ENCODE assay signal across 22 cellular contexts in genomic region chr1:237812061-237812460, GRCh38.
DNase-seq lines count a peak whose midpoint lies in the region; ATAC-seq, FAIRE-seq and TF ChIP-seq lines count a peak whose summit lies in the region.
"Had no signal": no experiment of that assay in that cellular context is flagged by ENCODE, and none has a peak within 500 bp of the region (broad histone marks: within the 10 kb centered on the region; RNA-seq: fewer than 3 reads in every experiment).

No MANE protein-coding gene starts in this region.

- TF ChIP-seq RAD21 in A549 (conservative IDR thresholded peaks at IDR 0.05 in 1 of 2, IDR thresholded peaks at IDR 0.05 in 1 of 2), result no peak

- H3K27me3 ChIP-seq in right atrium auricular region, result no peaks in the 10 kb centered on the region
- H3K27me3 ChIP-seq in heart right ventricle, result no peaks in the 10 kb centered on the region

- TF ChIP-seq CTCF in right atrium auricular region (IDR thresholded peaks at IDR 0.05) (no peak), A549 (IDR thresholded peaks at IDR 0.05) (no peak), heart right ventricle (IDR thresholded peaks at IDR 0.05) (no peak)

- FAIRE-seq in A549 (lab: Jason Lieb, UNC), result no peak
- FAIRE-seq: A204.1, GM12891, GM18507 had no signal

- POLR2A ChIA-PET in A549 (lab: Yijun Ruan, JAX), result no interaction called here

- CTCF ChIA-PET in A549 (lab: Yijun Ruan, JAX), result interaction anchor here (0.8 kb wide), 1 partner anchor 127 kb away, joined by 3 read pairs; no protein-coding TSS in a partner anchor

- TF ChIP-seq POLR2A in A549 (IDR thresholded peaks at IDR 0.05; ENCODE audit: low read length), result no peak

- WGBS in A549 (ENCODE audit: missing lambda C conversion rate), result 18% methylated on average over 2 of the region's 2 CpGs
- 31 to 37% methylated on average over 2 of the region's 2 CpGs for WGBS in heart right ventricle, 2 donors

- intact Hi-C loops in Right ventricle myocardium inferior (cut with DNase I) (no loop called here), heart right ventricle (cut with DNase I) (no loop called here), left ventricle myocardium superior (cut with micrococcal nuclease) (no loop called here), left colon (cut with DNase I, micrococcal nuclease) (no loop called here)

- no peak for DNase-seq in Right ventricle myocardium inferior (ENCODE audit: missing footprints)
- no peak for DNase-seq in right atrium auricular region (ENCODE audit: low spot score)
- no peak for DNase-seq in A549 (ENCODE audit: low read depth in 1 of 2, low spot score in 1 of 2)
- DNase-seq in heart right ventricle, result no peak
- DNase-seq in left ventricle myocardium superior, result no peak
- no peak for DNase-seq in DMS153 treated with DMSO at 0.1 percent for 48 hours (lab: John Stamatoyannopoulos, UW; ENCODE audit: unreplicated experiment)
- no peak for DNase-seq in left colon
- no peak for DNase-seq in COLO668 (lab: John Stamatoyannopoulos, UW; ENCODE audit: unreplicated experiment)
- DNase-seq: ACHN; C1 segment of cervical spinal cord; Caco-2; CD4-positive, alpha-beta memory T cell; DMS 273 treated with DMSO at 0.1 percent for 48 hours; DMS79 treated with DMSO at 0.1 percent for 48 hours; GF-D8; H9 had no signal

- no peak for TF ChIP-seq EP300 in A549 (IDR thresholded peaks at IDR 0.05)

- H3K4me3 ChIP-seq in right atrium auricular region (no peak overlapping the region), A549 (no peak overlapping the region), heart right ventricle (no peak overlapping the region)
- H3K4me3 ChIP-seq: GM23338 had no signal

- no peak overlapping the region for H3K4me2 ChIP-seq in A549
- H3K4me2 ChIP-seq: GM23338 had no signal

- no peaks in the 10 kb centered on the region for H3K9me3 ChIP-seq in right atrium auricular region
- H3K9me3 ChIP-seq in A549, result no peaks in the 10 kb centered on the region
- no peaks in the 10 kb centered on the region for H3K9me3 ChIP-seq in heart right ventricle
- H3K9me3 ChIP-seq: Caco-2 had no signal

- ATAC-seq in Right ventricle myocardium inferior, result peak; percentile 62
- no peak for ATAC-seq in A549
- ATAC-seq in heart right ventricle, result peak; percentile 35 to 82 (median 68)
- ATAC-seq in left ventricle myocardium superior, result peak; percentile 72
- ATAC-seq in left colon, result no peak
- ATAC-seq: GM23338, HCT116 had no signal

- H3K4me1 ChIP-seq in right atrium auricular region (no peaks in the 10 kb centered on the region), A549 (no peaks in the 10 kb centered on the region), heart right ventricle (peaks cover 0 to 36% (median 4%) of the 10 kb centered on the region in 9 donors)
- H3K4me1 ChIP-seq: Caco-2 had no signal

- H3K36me3 ChIP-seq in right atrium auricular region (peaks cover 26% of the 10 kb centered on the region), heart right ventricle (peaks cover 0 to 64% (median 0%) of the 10 kb centered on the region in 9 donors)

- peak overlapping the region in 1 of 2 donors; percentile 13 for H3K27ac ChIP-seq in right atrium auricular region
- no peak overlapping the region for H3K27ac ChIP-seq in A549
- no peak overlapping the region for H3K27ac ChIP-seq in heart right ventricle
- H3K27ac ChIP-seq: 22Rv1 had no signal

TF ChIP-seq in A549, 52 proteins besides CTCF, POLR2A, EP300 and RAD21:
- peak; percentile 45 for TF ChIP-seq MAFK (IDR thresholded peaks at IDR 0.05; ENCODE audit: partially characterized antibody)
- no peak for TF ChIP-seq ATOH8 (CRISPR knock-in tag; IDR thresholded peaks at IDR 0.05; ENCODE audit: low read depth)

Comparison
In these comparisons a context has a peak if more than half of its experiments do, and no peak if none do; other contexts are left out.
1. ATAC-seq: peak in Right ventricle myocardium inferior (single experiment), heart right ventricle (8 of 8) and left ventricle myocardium superior (single experiment); none in A549 (0 of 2) and left colon (single experiment).